17 cellular contexts compared by ENCODE assay signal in the genomic region with DNA sequence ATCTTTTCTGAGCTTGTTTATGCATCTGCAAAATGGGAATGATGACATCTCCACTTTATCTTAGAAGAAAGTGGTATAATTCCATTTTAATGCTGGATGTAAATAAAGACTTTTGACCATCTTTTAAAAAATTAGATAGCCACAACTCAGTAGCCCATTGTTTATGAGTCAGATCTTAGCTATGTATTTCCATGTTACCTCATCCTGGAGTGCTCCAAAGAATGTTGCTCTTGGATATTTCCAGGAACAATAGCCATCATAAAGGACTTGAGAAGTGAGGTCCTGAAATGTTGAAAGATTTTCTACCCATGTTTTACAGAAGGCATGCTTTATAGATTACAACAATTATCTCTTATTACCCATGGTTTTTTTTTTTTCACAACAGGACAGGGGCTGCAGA.
DNase-seq lines count a peak whose midpoint lies in the region; ATAC-seq and TF ChIP-seq lines count a peak whose summit lies in the region.
"Had no signal": no experiment of that assay in that cellular context is flagged by ENCODE, and none has a peak within 500 bp of the region (broad histone marks: within the 10 kb centered on the region; RNA-seq: fewer than 3 reads in every experiment).

No MANE protein-coding gene starts in this region.

- ATAC-seq in SK-N-SH treated with all-trans-retinoic acid at 6 μM for 48 hours (peak; percentile 97), HG03097 (IDR thresholded peaks at IDR 0.05; ENCODE audit: low FRiP score, unreplicated experiment) (no peak), HG02970 (IDR thresholded peaks at IDR 0.05; ENCODE audit: low FRiP score, unreplicated experiment) (no peak)
- ATAC-seq: activated CD8-positive, alpha-beta T cell treated with anti-CD3 and anti-CD28 coated beads for 36 hours; Right ventricle myocardium inferior; stimulated activated naive CD8-positive, alpha-beta T cell treated with anti-CD3 and anti-CD28 coated beads, Interleukin-15, Interleukin-2, amounts not matched to agents 100 U/mL and 50 U/mL, for 24 hours had no signal

- H3K4me3 ChIP-seq in fibroblast of pulmonary artery (replicated peaks; ENCODE audit: low read depth, low read length) (no peak overlapping the region), skeletal muscle cell (ENCODE audit: low read depth, low read length) (no peak overlapping the region), smooth muscle cell (no peak overlapping the region)
- H3K4me3 ChIP-seq: right atrium auricular region had no signal

- H3K36me3 ChIP-seq in smooth muscle cell (ENCODE audit: low read depth): no peaks in the 10 kb centered on the region
- H3K36me3 ChIP-seq: right atrium auricular region had no signal

- no peak overlapping the region for H2AFZ ChIP-seq in smooth muscle cell (ENCODE audit: low read depth)

- H3K27ac ChIP-seq in smooth muscle cell (ENCODE audit: low read depth): no peak overlapping the region
- H3K27ac ChIP-seq: right atrium auricular region had no signal

- H3K4me2 ChIP-seq in smooth muscle cell: no peak overlapping the region

- no peak for TF ChIP-seq CTCF in fibroblast of pulmonary artery (IDR thresholded peaks at IDR 0.05; ENCODE audit: low read length, missing control alignments)
- no peak for TF ChIP-seq CTCF in smooth muscle cell (IDR thresholded peaks at IDR 0.05; ENCODE audit: borderline replicate concordance, insufficient read depth, poor library complexity, severe bottlenecking)

- no peaks in the 10 kb centered on the region for H3F3A ChIP-seq in smooth muscle cell (ENCODE audit: low read depth)

- H3K4me1 ChIP-seq in smooth muscle cell (ENCODE audit: low read depth): no peaks in the 10 kb centered on the region
- H3K4me1 ChIP-seq: right atrium auricular region had no signal

- peak; percentile 24 for DNase-seq in GM04504 (ENCODE audit: low read depth)
- peak; percentile 89 for DNase-seq in fibroblast of pulmonary artery (ENCODE audit: low read depth)
- peak; percentile 39 for DNase-seq in skeletal muscle cell (ENCODE audit: low read depth)
- no peak for DNase-seq in smooth muscle cell (lab: John Stamatoyannopoulos, UW; ENCODE audit: unreplicated experiment)
- no peak for DNase-seq in NCI-H1436 treated with DMSO at 0.1 percent for 48 hours (lab: John Stamatoyannopoulos, UW)
- DNase-seq: activated CD8-positive, alpha-beta T cell treated with anti-CD3 and anti-CD28 coated beads for 36 hours; activated effector memory CD4-positive, alpha-beta T cell treated with anti-CD3 and anti-CD28 coated beads, Interleukin-2, amount 50 U/mL, for 16 hours; GDM1; immature natural killer cell; NCI-H1436; NCI-H526 treated with DMSO at 0.1 percent for 48 hours; stimulated activated naive CD8-positive, alpha-beta T cell treated with anti-CD3 and anti-CD28 coated beads, Interleukin-15, Interleukin-2, amounts not matched to agents 100 U/mL and 50 U/mL, for 24 hours had no signal

- H3K27me3 ChIP-seq in smooth muscle cell (ENCODE audit: low read depth): no peaks in the 10 kb centered on the region
- H3K27me3 ChIP-seq: right atrium auricular region had no signal

- no peaks in the 10 kb centered on the region for H3K79me2 ChIP-seq in smooth muscle cell (ENCODE audit: low read depth)

- no peaks in the 10 kb centered on the region for H4K20me1 ChIP-seq in smooth muscle cell (ENCODE audit: low read depth)

- H3K9ac ChIP-seq in smooth muscle cell (ENCODE audit: low read depth): no peak overlapping the region

- H3K9me3 ChIP-seq in smooth muscle cell (replicated peaks; ENCODE audit: low read depth): no peaks in the 10 kb centered on the region
- H3K9me3 ChIP-seq: right atrium auricular region had no signal

TF ChIP-seq in SK-N-SH treated with all-trans-retinoic acid at 6 μM for 48 hours, 23 proteins besides CTCF, POLR2A, EP300 and RAD21:
- TF ChIP-seq TOX (CRISPR knock-in tag; IDR thresholded peaks at IDR 0.05; ENCODE audit: borderline replicate concordance) (no peak), ZNF70 (CRISPR knock-in tag; IDR thresholded peaks at IDR 0.05) (no peak), SNAI2 (CRISPR knock-in tag; IDR thresholded peaks at IDR 0.05) (no peak), CSDC2 (CRISPR knock-in tag; IDR thresholded peaks at IDR 0.05) (no peak), ISL1 (CRISPR knock-in tag; IDR thresholded peaks at IDR 0.05) (peak; percentile 83), ZNF8 (CRISPR knock-in tag; IDR thresholded peaks at IDR 0.05) (no peak), RARB (CRISPR knock-in tag; IDR thresholded peaks at IDR 0.05) (no peak), GLIS3 (CRISPR knock-in tag; IDR thresholded peaks at IDR 0.05) (no peak)
- TF ChIP-seq, protein P1, sequence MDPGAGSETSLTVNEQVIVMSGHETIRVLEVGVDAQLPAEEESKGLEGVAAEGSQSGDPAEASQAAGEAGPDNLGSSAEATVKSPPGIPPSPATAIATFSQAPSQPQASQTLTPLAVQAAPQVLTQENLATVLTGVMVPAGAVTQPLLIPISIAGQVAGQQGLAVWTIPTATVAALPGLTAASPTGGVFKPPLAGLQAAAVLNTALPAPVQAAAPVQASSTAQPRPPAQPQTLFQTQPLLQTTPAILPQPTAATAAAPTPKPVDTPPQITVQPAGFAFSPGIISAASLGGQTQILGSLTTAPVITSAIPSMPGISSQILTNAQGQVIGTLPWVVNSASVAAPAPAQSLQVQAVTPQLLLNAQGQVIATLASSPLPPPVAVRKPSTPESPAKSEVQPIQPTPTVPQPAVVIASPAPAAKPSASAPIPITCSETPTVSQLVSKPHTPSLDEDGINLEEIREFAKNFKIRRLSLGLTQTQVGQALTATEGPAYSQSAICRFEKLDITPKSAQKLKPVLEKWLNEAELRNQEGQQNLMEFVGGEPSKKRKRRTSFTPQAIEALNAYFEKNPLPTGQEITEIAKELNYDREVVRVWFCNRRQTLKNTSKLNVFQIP (CRISPR knock-in tag; IDR thresholded peaks at IDR 0.05; ENCODE audit: borderline replicate concordance, low read depth): no peak
- TF ChIP-seq, protein P2, sequence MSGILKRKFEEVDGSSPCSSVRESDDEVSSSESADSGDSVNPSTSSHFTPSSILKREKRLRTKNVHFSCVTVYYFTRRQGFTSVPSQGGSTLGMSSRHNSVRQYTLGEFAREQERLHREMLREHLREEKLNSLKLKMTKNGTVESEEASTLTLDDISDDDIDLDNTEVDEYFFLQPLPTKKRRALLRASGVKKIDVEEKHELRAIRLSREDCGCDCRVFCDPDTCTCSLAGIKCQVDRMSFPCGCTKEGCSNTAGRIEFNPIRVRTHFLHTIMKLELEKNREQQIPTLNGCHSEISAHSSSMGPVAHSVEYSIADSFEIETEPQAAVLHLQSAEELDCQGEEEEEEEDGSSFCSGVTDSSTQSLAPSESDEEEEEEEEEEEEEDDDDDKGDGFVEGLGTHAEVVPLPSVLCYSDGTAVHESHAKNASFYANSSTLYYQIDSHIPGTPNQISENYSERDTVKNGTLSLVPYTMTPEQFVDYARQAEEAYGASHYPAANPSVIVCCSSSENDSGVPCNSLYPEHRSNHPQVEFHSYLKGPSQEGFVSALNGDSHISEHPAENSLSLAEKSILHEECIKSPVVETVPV (CRISPR knock-in tag; IDR thresholded peaks at IDR 0.05): no peak
- TF ChIP-seq, protein P3, sequence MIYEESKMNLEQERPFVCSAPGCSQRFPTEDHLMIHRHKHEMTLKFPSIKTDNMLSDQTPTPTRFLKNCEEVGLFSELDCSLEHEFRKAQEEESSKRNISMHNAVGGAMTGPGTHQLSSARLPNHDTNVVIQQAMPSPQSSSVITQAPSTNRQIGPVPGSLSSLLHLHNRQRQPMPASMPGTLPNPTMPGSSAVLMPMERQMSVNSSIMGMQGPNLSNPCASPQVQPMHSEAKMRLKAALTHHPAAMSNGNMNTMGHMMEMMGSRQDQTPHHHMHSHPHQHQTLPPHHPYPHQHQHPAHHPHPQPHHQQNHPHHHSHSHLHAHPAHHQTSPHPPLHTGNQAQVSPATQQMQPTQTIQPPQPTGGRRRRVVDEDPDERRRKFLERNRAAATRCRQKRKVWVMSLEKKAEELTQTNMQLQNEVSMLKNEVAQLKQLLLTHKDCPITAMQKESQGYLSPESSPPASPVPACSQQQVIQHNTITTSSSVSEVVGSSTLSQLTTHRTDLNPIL (CRISPR knock-in tag; IDR thresholded peaks at IDR 0.05; ENCODE audit: low read depth): peak; percentile 86

Comparison
In these comparisons a context has a peak if more than half of its experiments do, and no peak if none do; other contexts are left out.
1. DNase-seq: peak in GM04504 (single experiment), fibroblast of pulmonary artery (single experiment) and skeletal muscle cell (single experiment); none in smooth muscle cell (single experiment) and NCI-H1436 treated with DMSO at 0.1 percent for 48 hours (single experiment).